Comparison of ENCODE assay signal across 8 cellular contexts in the genomic region with DNA sequence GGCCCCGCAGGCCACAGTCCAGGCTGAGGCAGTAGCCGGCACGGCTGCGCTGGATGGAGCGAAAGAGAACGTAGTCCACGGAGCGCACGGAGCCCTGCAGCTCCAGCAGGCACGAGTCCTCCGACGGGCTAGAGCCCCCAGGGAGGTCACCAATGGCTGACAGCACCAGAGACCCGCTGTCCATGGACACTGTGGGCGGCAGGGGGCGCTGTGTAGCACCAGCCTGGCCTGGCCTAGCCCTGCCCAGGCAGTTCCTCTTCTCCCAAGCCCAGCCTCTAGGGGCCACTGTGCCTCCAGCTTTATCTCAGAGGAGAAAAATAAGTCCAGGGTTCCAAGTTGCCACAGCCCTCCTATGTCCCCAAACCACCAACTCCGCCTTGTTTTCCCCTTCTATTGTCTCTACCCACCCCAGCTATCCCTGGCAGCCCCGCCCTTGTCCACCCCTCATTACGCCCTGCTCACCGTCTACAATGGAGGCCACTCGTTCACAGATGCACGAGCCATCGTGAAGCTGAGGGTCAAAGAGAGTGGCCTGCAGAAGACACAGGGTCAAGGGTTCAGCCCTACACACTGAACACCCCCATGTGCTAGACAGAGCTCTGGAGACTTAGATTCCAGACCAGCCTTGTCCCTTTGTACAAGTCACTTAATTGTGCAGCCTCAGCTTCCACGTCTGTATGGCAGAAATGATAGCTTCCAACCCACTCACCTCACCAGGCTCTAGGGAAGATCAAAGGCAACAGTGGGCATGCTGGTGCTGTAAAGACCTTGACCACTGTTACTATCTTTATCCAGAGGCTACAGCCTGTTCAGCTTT. TPM values are rescaled to one million over a fixed set of nuclear protein-coding genes. Genes with fewer than 3 reads are reported as not detected.
A peak's percentile ranks its signal among the peaks of the same experiment; 100 is the strongest.
DNase-seq lines count a peak whose midpoint lies in the region; ATAC-seq and TF ChIP-seq lines count a peak whose summit lies in the region.

No MANE protein-coding gene starts in this region.

- ATAC-seq in GM21825 (IDR thresholded peaks at IDR 0.05; ENCODE audit: unreplicated experiment) = peak; percentile 74
- peak; percentile 97 for ATAC-seq in activated T-helper 17 cell treated with anti-CD3 and anti-CD28 coated beads, Interleukin-2, amount 50 U/mL, for 72 hours (replicated peaks)
- ATAC-seq in stimulated activated naive CD8-positive, alpha-beta T cell treated with anti-CD3 and anti-CD28 coated beads, Interleukin-15, amount 100 ng/mL, for 72 hours = peak; percentile 96

- no peaks in the 10 kb centered on the region for H3K9me3 Mint-ChIP-seq in activated T-helper 17 cell treated with anti-CD3 and anti-CD28 coated beads, Interleukin-2, amount 50 U/mL, for 72 hours
- no peaks in the 10 kb centered on the region for H3K9me3 Mint-ChIP-seq in nephron progenitor cell
- no peaks in the 10 kb centered on the region for H3K9me3 Mint-ChIP-seq in stimulated activated naive CD8-positive, alpha-beta T cell treated with anti-CD3 and anti-CD28 coated beads, Interleukin-15, amount 100 ng/mL, for 72 hours

- peaks cover 18% of the 10 kb centered on the region for H3K4me1 Mint-ChIP-seq in activated T-helper 17 cell treated with anti-CD3 and anti-CD28 coated beads, Interleukin-2, amount 50 U/mL, for 72 hours
- peaks cover 42% of the 10 kb centered on the region for H3K4me1 Mint-ChIP-seq in nephron progenitor cell
- peaks cover 47% of the 10 kb centered on the region for H3K4me1 Mint-ChIP-seq in stimulated activated naive CD8-positive, alpha-beta T cell treated with anti-CD3 and anti-CD28 coated beads, Interleukin-15, amount 100 ng/mL, for 72 hours

- DNase-seq in EL (peak; percentile 88), RPMI8226 (peak; percentile 98), fibroblast of peridontal ligament (ENCODE audit: extremely low read depth) (peak; percentile 91), nephron progenitor cell (peak; percentile 99)
- DNase-seq in stimulated activated naive CD8-positive, alpha-beta T cell treated with anti-CD3 and anti-CD28 coated beads, Interleukin-15, amount 100 ng/mL, for 72 hours = peak; percentile 96 to 98

- peak overlapping the region; percentile 61 for H3K27ac Mint-ChIP-seq in activated T-helper 17 cell treated with anti-CD3 and anti-CD28 coated beads, Interleukin-2, amount 50 U/mL, for 72 hours
- H3K27ac Mint-ChIP-seq in nephron progenitor cell = no peak overlapping the region
- H3K27ac Mint-ChIP-seq in stimulated activated naive CD8-positive, alpha-beta T cell treated with anti-CD3 and anti-CD28 coated beads, Interleukin-15, amount 100 ng/mL, for 72 hours = peak overlapping the region; percentile 50 to 51

- no peaks in the 10 kb centered on the region for H3K27me3 Mint-ChIP-seq in activated T-helper 17 cell treated with anti-CD3 and anti-CD28 coated beads, Interleukin-2, amount 50 U/mL, for 72 hours
- no peaks in the 10 kb centered on the region for H3K27me3 Mint-ChIP-seq in nephron progenitor cell (ENCODE audit: low read depth, poor library complexity)
- no peaks in the 10 kb centered on the region for H3K27me3 Mint-ChIP-seq in stimulated activated naive CD8-positive, alpha-beta T cell treated with anti-CD3 and anti-CD28 coated beads, Interleukin-15, amount 100 ng/mL, for 72 hours

- peaks cover 10% of the 10 kb centered on the region for H3K36me3 Mint-ChIP-seq in activated T-helper 17 cell treated with anti-CD3 and anti-CD28 coated beads, Interleukin-2, amount 50 U/mL, for 72 hours (ENCODE audit: low read depth)
- H3K36me3 Mint-ChIP-seq in nephron progenitor cell (ENCODE audit: low read depth) = peaks cover 14% of the 10 kb centered on the region

- peak overlapping the region; percentile 30 for H3K4me3 Mint-ChIP-seq in activated T-helper 17 cell treated with anti-CD3 and anti-CD28 coated beads, Interleukin-2, amount 50 U/mL, for 72 hours
- H3K4me3 Mint-ChIP-seq in nephron progenitor cell = peak overlapping the region; percentile 1
- H3K4me3 Mint-ChIP-seq in stimulated activated naive CD8-positive, alpha-beta T cell treated with anti-CD3 and anti-CD28 coated beads, Interleukin-15, amount 100 ng/mL, for 72 hours = peak overlapping the region; percentile 70 to 79

- peak; percentile 100 for TF ChIP-seq CTCF in LNCAP (IDR thresholded peaks at IDR 0.05)
- TF ChIP-seq CTCF in nephron progenitor cell (IDR thresholded peaks at IDR 0.05) = peak; percentile 99

RNA-seq across cellular contexts. Expression of a gene that starts 4.4 kb away (rescaled TPM):
- 10 to 100 TPM; 20.7 to 32.1 TPM for total RNA-seq in activated T-helper 17 cell treated with anti-CD3 and anti-CD28 coated beads, Interleukin-2, amount 50 U/mL, for 72 hours

RNA-seq across cellular contexts. Expression of a gene that starts 11.3 kb away (rescaled TPM):
- 100 to 1,000 TPM in 1 of 2 donors, 10 to 100 TPM in 1; 84.0 to 123 TPM for total RNA-seq in activated T-helper 17 cell treated with anti-CD3 and anti-CD28 coated beads, Interleukin-2, amount 50 U/mL, for 72 hours

RNA-seq across cellular contexts. Expression of a gene that starts 22.5 kb away (rescaled TPM):
- 100 to 1,000 TPM in 1 of 2 donors, 10 to 100 TPM in 1; 87.7 to 131 TPM for total RNA-seq in activated T-helper 17 cell treated with anti-CD3 and anti-CD28 coated beads, Interleukin-2, amount 50 U/mL, for 72 hours

RNA-seq across cellular contexts. Expression of a gene that starts 26.4 kb away (rescaled TPM):
- total RNA-seq in activated T-helper 17 cell treated with anti-CD3 and anti-CD28 coated beads, Interleukin-2, amount 50 U/mL, for 72 hours = 1 to 10 TPM; 4.1 to 6.0 TPM

RNA-seq across cellular contexts. Expression of a gene that starts 42.3 kb away (rescaled TPM):
- total RNA-seq in activated T-helper 17 cell treated with anti-CD3 and anti-CD28 coated beads, Interleukin-2, amount 50 U/mL, for 72 hours = 10 to 100 TPM; 31.3 to 59.9 TPM

Comparison
In these comparisons a context has a peak if more than half of its experiments do, and no peak if none do; other contexts are left out.
1. Peak in every context shown above with its lines: DNase-seq and ATAC-seq.
2. H3K4me3 Mint-ChIP-seq: peak in every context shown above with its lines; median percentile 74 in stimulated activated naive CD8-positive, alpha-beta T cell treated with anti-CD3 and anti-CD28 coated beads, Interleukin-15, amount 100 ng/mL, for 72 hours; 30 in activated T-helper 17 cell treated with anti-CD3 and anti-CD28 coated beads, Interleukin-2, amount 50 U/mL, for 72 hours; 1 in nephron progenitor cell.